Comparison of ENCODE assay signal across 11 cellular contexts in the genomic region with DNA sequence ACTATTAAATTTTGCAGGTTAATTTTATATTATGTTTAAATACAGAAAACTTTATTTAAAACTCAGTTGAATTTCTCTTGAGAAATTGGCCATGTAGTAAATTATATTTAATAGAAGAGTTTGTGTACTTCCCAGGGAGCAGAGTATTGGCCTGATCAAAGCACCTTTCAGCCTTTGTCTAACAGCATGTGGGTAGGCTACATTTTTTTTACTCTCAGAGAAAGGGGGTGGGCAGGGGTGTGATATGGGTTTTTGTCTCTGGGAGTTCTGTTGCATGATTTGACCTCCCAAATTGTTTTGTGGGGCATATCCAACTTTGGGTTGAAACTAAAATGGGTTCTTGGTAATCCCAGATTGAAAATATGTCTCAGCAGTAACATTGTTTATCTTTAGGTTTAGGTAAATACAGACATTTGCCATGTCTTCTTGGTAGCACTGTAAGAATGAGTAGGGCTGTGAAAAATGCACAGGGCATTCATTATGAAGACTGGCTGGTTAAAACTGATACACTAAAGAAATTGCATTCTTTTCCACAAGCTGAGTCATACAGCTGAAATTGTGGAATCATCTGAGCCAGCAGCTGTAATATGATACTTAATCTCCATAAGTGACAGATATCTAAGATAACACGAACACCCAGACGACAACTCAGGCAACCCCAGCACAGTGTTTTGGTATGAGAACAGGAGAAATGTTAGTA.
A peak's percentile ranks its signal among the peaks of the same experiment; 100 is the strongest.
DNase-seq lines count a peak whose midpoint lies in the region; ATAC-seq, FAIRE-seq and TF ChIP-seq lines count a peak whose summit lies in the region.
"Had no signal": no experiment of that assay in that cellular context is flagged by ENCODE, and none has a peak within 500 bp of the region (broad histone marks: within the 10 kb centered on the region; RNA-seq: fewer than 3 reads in every experiment).

No MANE protein-coding gene starts in this region.

- intact Hi-C loops in HepG2 (cut with micrococcal nuclease; ENCODE audit: unreplicated experiment) = no loop called here
- intact Hi-C loops in right lobe of liver (cut with DNase I) = no loop called here

- in situ Hi-C loops in HepG2 (cut with HindIII; ENCODE audit: extremely low pct_ligation_motif_present, low pct_unique_long_range_greater_than_20kb) = no loop called here

- ATAC-seq in HepG2 (no peak), right lobe of liver (no peak), HG03565 (IDR thresholded peaks at IDR 0.05; ENCODE audit: unreplicated experiment) (no peak), GM18520 (IDR thresholded peaks at IDR 0.05; ENCODE audit: unreplicated experiment) (no peak)

- CTCF ChIA-PET in HepG2 (lab: Yijun Ruan, JAX; ENCODE audit: low intra/inter-chr PET ratio, low total read pairs) = no interaction called here

- POLR2A ChIA-PET in HepG2 (lab: Yijun Ruan, JAX) = no interaction called here

- no peak for TF ChIP-seq RAD21 in HepG2 (CRISPR knock-in tag; IDR thresholded peaks at IDR 0.05)

- BruUV-seq in HepG2 (replicated peaks; lab: Mats Ljungman, UMichigan) = no TSS peak

- TF ChIP-seq CTCF in HepG2 (CRISPR knock-in tag; IDR thresholded peaks at IDR 0.05) (no peak), right lobe of liver (IDR thresholded peaks at IDR 0.05) (no peak)

- H3K27me3 ChIP-seq in HepG2 (ENCODE audit: control insufficient read depth in 1 of 2, insufficient read depth in 2 of 2, low read length in 2 of 2) (no peaks in the 10 kb centered on the region), right lobe of liver (no peaks in the 10 kb centered on the region), adipocyte (replicated peaks; ENCODE audit: control insufficient read depth, insufficient read depth, low read length) (no peaks in the 10 kb centered on the region)
- H3K27me3 ChIP-seq: BLaER1 treated with 17β-estradiol and CSF1 and Interleukin-3, amounts not matched to agents 10 nM and 100 nM had no signal

- H3K9me3 ChIP-seq in HepG2 (ENCODE audit: low read length) (no peaks in the 10 kb centered on the region), right lobe of liver (no peaks in the 10 kb centered on the region), adipocyte (ENCODE audit: control insufficient read depth, low read length) (no peaks in the 10 kb centered on the region)
- H3K9me3 ChIP-seq: BLaER1 treated with 17β-estradiol and CSF1 and Interleukin-3, amounts not matched to agents 10 nM and 100 nM had no signal

- no peak overlapping the region for H3K27ac ChIP-seq in HepG2 (ENCODE audit: extremely low read length, insufficient read depth, low read length)
- H3K27ac ChIP-seq in right lobe of liver = no peak overlapping the region
- H3K27ac ChIP-seq: BLaER1 treated with 17β-estradiol and CSF1 and Interleukin-3, amounts not matched to agents 10 nM and 100 nM had no signal

- no peak overlapping the region for H2AFZ ChIP-seq in HepG2 (ENCODE audit: low read length)

- H3K36me3 ChIP-seq in HepG2 (replicated peaks in 1 of 2; ENCODE audit: control insufficient read depth in 1 of 2, insufficient read depth in 2 of 2, low read length in 2 of 2) (no peaks in the 10 kb centered on the region), right lobe of liver (no peaks in the 10 kb centered on the region), adipocyte (ENCODE audit: control insufficient read depth, insufficient read depth, low read length, severe bottlenecking) (no peaks in the 10 kb centered on the region)
- H3K36me3 ChIP-seq: BLaER1 treated with 17β-estradiol and CSF1 and Interleukin-3, amounts not matched to agents 10 nM and 100 nM had no signal

- TF ChIP-seq EP300 in HepG2 (IDR thresholded peaks at IDR 0.05; ENCODE audit: low read depth in 2 of 2, low read length in 2 of 2) (no peak), HepG2 (CRISPR knock-in tag; IDR thresholded peaks at IDR 0.05; ENCODE audit: borderline replicate concordance) (no peak)

- no peak overlapping the region for H3K4me2 ChIP-seq in HepG2 (ENCODE audit: low read depth, low read length)

- no peaks in the 10 kb centered on the region for H3K79me2 ChIP-seq in HepG2 (ENCODE audit: insufficient read depth, low read length)

- DNase-seq in HepG2 (ENCODE audit: low spot score) (peak; percentile 7), right lobe of liver (no peak), adipocyte (ENCODE audit: low read depth) (peak; percentile 89), RPMI8226 (no peak), NCI-H446 (lab: John Stamatoyannopoulos, UW) (no peak)
- DNase-seq: NCI-H2081 treated with DMSO at 0.1 percent for 48 hours; stimulated activated CD4-positive, alpha-beta T cell treated with anti-CD3 and anti-CD28 coated beads, Interleukin-2, amount 100 ng/mL, for 48 hours had no signal

- 3% methylated on average over 2 of the region's 2 CpGs for WGBS in HepG2 (ENCODE audit: low lambda C conversion rate)
- WGBS in right lobe of liver (ENCODE audit: insufficient coverage, low coverage, low lambda C conversion rate, missing lambda C conversion rate) = 25% methylated on average over 2 of the region's 2 CpGs

- TF ChIP-seq POLR2A in HepG2 (IDR thresholded peaks at IDR 0.05; ENCODE audit: insufficient read depth in 1 of 2, low read depth in 2 of 2, low read length in 2 of 2) = no peak
- no peak for TF ChIP-seq POLR2A in right lobe of liver (IDR thresholded peaks at IDR 0.05)

- H3K9ac ChIP-seq in HepG2 (ENCODE audit: insufficient read depth, low read depth, low read length) (no peak overlapping the region), adipocyte (ENCODE audit: low read length) (peak overlapping the region; percentile 53)
- H3K9ac ChIP-seq: BLaER1 treated with 17β-estradiol and CSF1 and Interleukin-3, amounts not matched to agents 10 nM and 100 nM had no signal

- H4K20me1 ChIP-seq in HepG2 (ENCODE audit: insufficient read depth, low read length) = no peaks in the 10 kb centered on the region
- H4K20me1 ChIP-seq: BLaER1 treated with 17β-estradiol and CSF1 and Interleukin-3, amounts not matched to agents 10 nM and 100 nM had no signal

- no peak overlapping the region for H3K4me3 ChIP-seq in HepG2 (replicated peaks in 1 of 3; ENCODE audit: insufficient read depth in 1 of 3, low read depth in 2 of 3, low read length in 3 of 3)
- H3K4me3 ChIP-seq in right lobe of liver = no peak overlapping the region
- H3K4me3 ChIP-seq in adipocyte (ENCODE audit: low read length) = peak overlapping the region; percentile 48
- H3K4me3 ChIP-seq: BLaER1 treated with 17β-estradiol and CSF1 and Interleukin-3, amounts not matched to agents 10 nM and 100 nM had no signal

- FAIRE-seq in HepG2 (lab: Jason Lieb, UNC) = no peak
- FAIRE-seq in islet of Langerhans (lab: Jason Lieb, UNC) = peak; percentile 58

- H3K4me1 ChIP-seq in HepG2 (ENCODE audit: insufficient read depth, low read length) = peaks cover 6% of the 10 kb centered on the region; the same call in 1 of the 2 replicates
- no peaks in the 10 kb centered on the region for H3K4me1 ChIP-seq in right lobe of liver
- H3K4me1 ChIP-seq in adipocyte (ENCODE audit: control insufficient read depth, insufficient read depth, low read length) = peaks cover 56% of the 10 kb centered on the region

TF ChIP-seq in HepG2, 621 proteins besides CTCF, POLR2A, EP300 and RAD21 (continues in another document):
- TF ChIP-seq, protein P1, sequence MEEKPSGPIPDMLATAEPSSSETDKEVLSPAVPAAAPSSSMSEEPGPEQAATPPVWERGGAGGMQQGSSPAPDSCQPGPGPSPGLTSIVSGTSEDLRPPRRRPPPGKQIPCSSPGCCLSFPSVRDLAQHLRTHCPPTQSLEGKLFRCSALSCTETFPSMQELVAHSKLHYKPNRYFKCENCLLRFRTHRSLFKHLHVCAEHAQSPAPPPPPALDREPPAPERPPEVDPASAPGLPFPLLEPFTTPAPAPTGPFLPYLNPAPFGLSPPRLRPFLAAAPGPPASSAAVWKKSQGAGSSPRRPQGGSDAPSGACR (CRISPR knock-in tag; IDR thresholded peaks at IDR 0.05) = no peak
- no peak for TF ChIP-seq FOXK2 (IDR thresholded peaks at IDR 0.05)
- TF ChIP-seq POLR2G (IDR thresholded peaks at IDR 0.05; ENCODE audit: low read depth, low read length) = no peak
- TF ChIP-seq SIX4 (CRISPR knock-in tag; IDR thresholded peaks at IDR 0.05) = no peak
- TF ChIP-seq ZNF496 (CRISPR knock-in tag; IDR thresholded peaks at IDR 0.05; ENCODE audit: insufficient replicate concordance) = no peak

Comparison
In these comparisons a context has a peak if more than half of its experiments do, and no peak if none do; other contexts are left out.
1. DNase-seq: peak in HepG2 (single experiment) and adipocyte (single experiment); none in right lobe of liver (0 of 3), RPMI8226 (single experiment) and NCI-H446 (0 of 2).